In the genomic region with DNA sequence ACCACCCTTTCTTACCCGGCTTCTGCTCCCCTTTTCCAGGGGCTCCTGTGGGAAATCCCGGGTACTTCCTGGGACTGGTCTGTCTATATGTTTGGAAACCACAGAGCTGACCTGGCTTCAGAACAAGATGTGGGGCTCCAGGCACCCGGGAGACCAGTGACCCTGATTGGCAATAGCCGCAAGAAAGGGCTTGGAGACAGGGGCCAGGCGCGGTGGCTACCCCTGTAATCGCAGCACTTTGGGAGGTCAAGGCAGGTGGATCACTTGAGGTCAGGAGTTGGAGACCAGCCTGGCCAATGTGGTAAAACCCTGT, we compare ENCODE assay signal across 1 cellular context.
TF ChIP-seq lines count a peak whose summit lies in the region.

No MANE protein-coding gene starts in this region.

TF ChIP-seq in GM23338, 12 proteins besides CTCF, POLR2A, EP300 and RAD21:
- TF ChIP-seq, protein P1, sequence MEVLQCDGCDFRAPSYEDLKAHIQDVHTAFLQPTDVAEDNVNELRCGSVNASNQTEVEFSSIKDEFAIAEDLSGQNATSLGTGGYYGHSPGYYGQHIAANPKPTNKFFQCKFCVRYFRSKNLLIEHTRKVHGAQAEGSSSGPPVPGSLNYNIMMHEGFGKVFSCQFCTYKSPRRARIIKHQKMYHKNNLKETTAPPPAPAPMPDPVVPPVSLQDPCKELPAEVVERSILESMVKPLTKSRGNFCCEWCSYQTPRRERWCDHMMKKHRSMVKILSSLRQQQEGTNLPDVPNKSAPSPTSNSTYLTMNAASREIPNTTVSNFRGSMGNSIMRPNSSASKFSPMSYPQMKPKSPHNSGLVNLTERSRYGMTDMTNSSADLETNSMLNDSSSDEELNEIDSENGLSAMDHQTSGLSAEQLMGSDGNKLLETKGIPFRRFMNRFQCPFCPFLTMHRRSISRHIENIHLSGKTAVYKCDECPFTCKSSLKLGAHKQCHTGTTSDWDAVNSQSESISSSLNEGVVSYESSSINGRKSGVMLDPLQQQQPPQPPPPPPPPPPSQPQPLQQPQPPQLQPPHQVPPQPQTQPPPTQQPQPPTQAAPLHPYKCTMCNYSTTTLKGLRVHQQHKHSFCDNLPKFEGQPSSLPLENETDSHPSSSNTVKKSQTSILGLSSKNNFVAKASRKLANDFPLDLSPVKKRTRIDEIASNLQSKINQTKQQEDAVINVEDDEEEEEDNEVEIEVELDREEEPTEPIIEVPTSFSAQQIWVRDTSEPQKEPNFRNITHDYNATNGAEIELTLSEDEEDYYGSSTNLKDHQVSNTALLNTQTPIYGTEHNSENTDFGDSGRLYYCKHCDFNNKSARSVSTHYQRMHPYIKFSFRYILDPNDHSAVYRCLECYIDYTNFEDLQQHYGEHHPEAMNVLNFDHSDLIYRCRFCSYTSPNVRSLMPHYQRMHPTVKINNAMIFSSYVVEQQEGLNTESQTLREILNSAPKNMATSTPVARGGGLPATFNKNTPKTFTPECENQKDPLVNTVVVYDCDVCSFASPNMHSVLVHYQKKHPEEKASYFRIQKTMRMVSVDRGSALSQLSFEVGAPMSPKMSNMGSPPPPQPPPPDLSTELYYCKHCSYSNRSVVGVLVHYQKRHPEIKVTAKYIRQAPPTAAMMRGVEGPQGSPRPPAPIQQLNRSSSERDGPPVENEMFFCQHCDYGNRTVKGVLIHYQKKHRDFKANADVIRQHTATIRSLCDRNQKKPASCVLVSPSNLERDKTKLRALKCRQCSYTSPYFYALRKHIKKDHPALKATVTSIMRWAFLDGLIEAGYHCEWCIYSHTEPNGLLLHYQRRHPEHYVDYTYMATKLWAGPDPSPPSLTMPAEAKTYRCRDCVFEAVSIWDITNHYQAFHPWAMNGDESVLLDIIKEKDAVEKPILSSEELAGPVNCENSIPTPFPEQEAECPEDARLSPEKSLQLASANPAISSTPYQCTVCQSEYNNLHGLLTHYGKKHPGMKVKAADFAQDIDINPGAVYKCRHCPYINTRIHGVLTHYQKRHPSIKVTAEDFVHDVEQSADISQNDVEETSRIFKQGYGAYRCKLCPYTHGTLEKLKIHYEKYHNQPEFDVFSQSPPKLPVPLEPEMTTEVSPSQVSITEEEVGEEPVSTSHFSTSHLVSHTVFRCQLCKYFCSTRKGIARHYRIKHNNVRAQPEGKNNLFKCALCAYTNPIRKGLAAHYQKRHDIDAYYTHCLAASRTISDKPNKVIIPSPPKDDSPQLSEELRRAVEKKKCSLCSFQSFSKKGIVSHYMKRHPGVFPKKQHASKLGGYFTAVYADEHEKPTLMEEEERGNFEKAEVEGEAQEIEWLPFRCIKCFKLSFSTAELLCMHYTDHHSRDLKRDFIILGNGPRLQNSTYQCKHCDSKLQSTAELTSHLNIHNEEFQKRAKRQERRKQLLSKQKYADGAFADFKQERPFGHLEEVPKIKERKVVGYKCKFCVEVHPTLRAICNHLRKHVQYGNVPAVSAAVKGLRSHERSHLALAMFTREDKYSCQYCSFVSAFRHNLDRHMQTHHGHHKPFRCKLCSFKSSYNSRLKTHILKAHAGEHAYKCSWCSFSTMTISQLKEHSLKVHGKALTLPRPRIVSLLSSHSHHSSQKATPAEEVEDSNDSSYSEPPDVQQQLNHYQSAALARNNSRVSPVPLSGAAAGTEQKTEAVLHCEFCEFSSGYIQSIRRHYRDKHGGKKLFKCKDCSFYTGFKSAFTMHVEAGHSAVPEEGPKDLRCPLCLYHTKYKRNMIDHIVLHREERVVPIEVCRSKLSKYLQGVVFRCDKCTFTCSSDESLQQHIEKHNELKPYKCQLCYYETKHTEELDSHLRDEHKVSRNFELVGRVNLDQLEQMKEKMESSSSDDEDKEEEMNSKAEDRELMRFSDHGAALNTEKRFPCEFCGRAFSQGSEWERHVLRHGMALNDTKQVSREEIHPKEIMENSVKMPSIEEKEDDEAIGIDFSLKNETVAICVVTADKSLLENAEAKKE (CRISPR knock-in tag; IDR thresholded peaks at IDR 0.05) = no peak
- no peak for TF ChIP-seq JUNB (IDR thresholded peaks at IDR 0.05; ENCODE audit: unreplicated experiment)
- no peak for TF ChIP-seq ZNF331 (CRISPR knock-in tag; IDR thresholded peaks at IDR 0.05; ENCODE audit: low read depth)
- TF ChIP-seq, protein P2, sequence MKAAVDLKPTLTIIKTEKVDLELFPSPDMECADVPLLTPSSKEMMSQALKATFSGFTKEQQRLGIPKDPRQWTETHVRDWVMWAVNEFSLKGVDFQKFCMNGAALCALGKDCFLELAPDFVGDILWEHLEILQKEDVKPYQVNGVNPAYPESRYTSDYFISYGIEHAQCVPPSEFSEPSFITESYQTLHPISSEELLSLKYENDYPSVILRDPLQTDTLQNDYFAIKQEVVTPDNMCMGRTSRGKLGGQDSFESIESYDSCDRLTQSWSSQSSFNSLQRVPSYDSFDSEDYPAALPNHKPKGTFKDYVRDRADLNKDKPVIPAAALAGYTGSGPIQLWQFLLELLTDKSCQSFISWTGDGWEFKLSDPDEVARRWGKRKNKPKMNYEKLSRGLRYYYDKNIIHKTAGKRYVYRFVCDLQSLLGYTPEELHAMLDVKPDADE (IDR thresholded peaks at IDR 0.05) = no peak
- TF ChIP-seq EZH2 (IDR thresholded peaks at IDR 0.05; ENCODE audit: low read depth, unreplicated experiment) = no peak
- TF ChIP-seq ZNF114 (CRISPR knock-in tag; IDR thresholded peaks at IDR 0.05) = no peak
